In the genomic region with DNA sequence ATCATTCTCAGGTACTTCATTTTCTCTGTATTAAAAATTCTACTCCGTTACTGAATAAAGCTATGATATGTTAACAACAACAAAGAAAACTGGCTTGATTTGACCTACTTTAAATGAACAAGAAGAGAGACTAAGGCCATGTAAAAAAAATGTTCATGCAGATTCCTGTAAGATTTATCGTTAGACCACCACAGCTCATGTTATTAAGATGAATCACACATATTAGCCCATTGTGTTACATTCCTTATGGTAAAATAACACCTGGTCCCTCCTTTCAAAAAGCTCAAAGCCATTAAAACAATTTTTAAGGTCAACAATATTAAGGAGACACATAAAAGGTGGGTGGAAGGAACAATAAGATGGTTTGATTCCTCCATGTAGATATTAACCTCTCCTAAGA, we compare ENCODE assay signal across 32 cellular contexts. TPM values are rescaled to one million over a fixed set of nuclear protein-coding genes. Genes with fewer than 3 reads are reported as not detected.
DNase-seq lines count a peak whose midpoint lies in the region; ATAC-seq and TF ChIP-seq lines count a peak whose summit lies in the region.
"Had no signal": no experiment of that assay in that cellular context is flagged by ENCODE, and none has a peak within 500 bp of the region (broad histone marks: within the 10 kb centered on the region; RNA-seq: fewer than 3 reads in every experiment).

No MANE protein-coding gene starts in this region.

- H3K27me3 ChIP-seq in testis, result no peaks in the 10 kb centered on the region
- H3K27me3 ChIP-seq: brain microvascular endothelial cell, hepatocyte, thyroid gland had no signal

- no peaks in the 10 kb centered on the region for H3K36me3 ChIP-seq in testis (ENCODE audit: low read depth, missing control alignments)
- H3K36me3 ChIP-seq: brain microvascular endothelial cell, HAP-1, left ventricle myocardium inferior, thyroid gland had no signal

- H3K4me3 ChIP-seq in AG10803 (ENCODE audit: low read length) (no peak overlapping the region), astrocyte of the spinal cord (ENCODE audit: low read depth, low read length) (no peak overlapping the region), testis (no peak overlapping the region)
- H3K4me3 ChIP-seq: HAP-1, hepatocyte, left ventricle myocardium inferior, skin epidermis, thyroid gland had no signal

- in situ Hi-C loops in astrocyte of the spinal cord (cut with HindIII; ENCODE audit: low sequenced_read_pairs), result no loop called here

- H3K27ac ChIP-seq in testis, result no peak overlapping the region
- H3K27ac ChIP-seq: brain microvascular endothelial cell, hepatocyte, left ventricle myocardium inferior, skin epidermis, thyroid gland had no signal

- no peaks in the 10 kb centered on the region for H3K9me3 ChIP-seq in testis
- H3K9me3 ChIP-seq: HAP-1, left ventricle myocardium inferior, thyroid gland had no signal

- DNase-seq in AG10803 (ENCODE audit: low read depth) (peak; percentile 19), LHCN-M2 (ENCODE audit: low read depth) (peak; percentile 54), astrocyte of the spinal cord (ENCODE audit: low read depth, low spot score) (peak; percentile 22), iris pigment epithelial cell (ENCODE audit: low read depth) (peak; percentile 67), testis (no peak), HT-29 (ENCODE audit: low spot score) (no peak), NCI-H446 treated with DMSO at 0.1 percent for 48 hours (lab: John Stamatoyannopoulos, UW) (no peak)
- DNase-seq: activated CD4-positive, alpha-beta T cell treated with anti-CD3 and anti-CD28 coated beads for 36 hours; activated gamma-delta T cell; brain microvascular endothelial cell; CD8-positive, alpha-beta T cell; effector CD8-positive, alpha-beta T cell; foreskin melanocyte; left ventricle myocardium inferior; naive thymus-derived CD8-positive, alpha-beta T cell; NCI-H1417 treated with DMSO at 0.1 percent for 48 hours; NCI-H2107; NCI-H446; PC-3; Right ventricle myocardium superior; stimulated activated naive CD8-positive, alpha-beta T cell treated with anti-CD3 and anti-CD28 coated beads, Interleukin-15, amount 100 ng/mL, for 72 hours; thyroid gland had no signal

- intact Hi-C loops in testis (cut with DNase I; ENCODE audit: low total_unique reads), result no loop called here

- no peak for TF ChIP-seq CTCF in AG10803 (conservative IDR thresholded peaks at IDR 0.05; ENCODE audit: low read length)
- no peak for TF ChIP-seq CTCF in astrocyte of the spinal cord (IDR thresholded peaks at IDR 0.05; ENCODE audit: low read depth, low read length)
- TF ChIP-seq CTCF in testis (IDR thresholded peaks at IDR 0.05), result no peak

- WGBS in testis, 2 donors, result 95% methylated on average over 2 of the region's 2 CpGs

- ATAC-seq in GM19328 (IDR thresholded peaks at IDR 0.05; ENCODE audit: unreplicated experiment), result no peak
- ATAC-seq: activated CD4-positive, alpha-beta T cell treated with anti-CD3 and anti-CD28 coated beads for 36 hours; CD8-positive, alpha-beta T cell; naive thymus-derived CD8-positive, alpha-beta T cell; PC-3; stimulated activated naive CD8-positive, alpha-beta T cell treated with anti-CD3 and anti-CD28 coated beads, Interleukin-15, amount 100 ng/mL, for 72 hours had no signal

- H3K4me1 ChIP-seq in testis, result peaks cover under 1% of the 10 kb centered on the region

- TF ChIP-seq POLR2A in testis (IDR thresholded peaks at IDR 0.05), result no peak

RNA-seq across cellular contexts. Expression of gene THOC7, which starts 6.3 kb away (rescaled TPM):
- total RNA-seq in LHCN-M2 (2014; rRNA removed) (64.6 and 67.8 TPM in 2 replicates), testis (10 to 100 TPM; 22.5 to 42.9 TPM)
- polyA plus RNA-seq in LHCN-M2 (2012), result 59.9 TPM
- 85.5 TPM for polyA plus RNA-seq in testis (ENCODE audit: insufficient read depth, low read depth, low replicate concordance)
- 25.6 and 26.1 TPM in 2 replicates for total RNA-seq in HT-29 (2014; rRNA removed; shearing (Covaris generic))

RNA-seq across cellular contexts. Expression of gene ATXN7, which starts 6.4 kb away (rescaled TPM):
- 7.8 and 10.4 TPM in 2 replicates for total RNA-seq in LHCN-M2 (2014; rRNA removed)
- polyA plus RNA-seq in LHCN-M2 (2012), result 3.7 TPM
- total RNA-seq in testis, result 10 to 100 TPM; 46.0 to 47.6 TPM
- 30.9 TPM for polyA plus RNA-seq in testis (ENCODE audit: insufficient read depth, low read depth, low replicate concordance)
- total RNA-seq in HT-29 (2014; rRNA removed; shearing (Covaris generic)), result 3.0 and 6.3 TPM in 2 replicates

RNA-seq across cellular contexts. Expression of gene C3orf49, which starts 38.2 kb away (rescaled TPM):
- total RNA-seq in LHCN-M2 (2014; rRNA removed) (not detected in 2 replicates), testis (under 1 TPM; 0.63 to 0.93 TPM)
- polyA plus RNA-seq in LHCN-M2 (2012), result not detected
- 0.66 TPM for polyA plus RNA-seq in testis (ENCODE audit: insufficient read depth, low read depth, low replicate concordance)
- total RNA-seq in HT-29 (2014; rRNA removed; shearing (Covaris generic)), result not detected in 2 replicates
- total RNA-seq: A172; activated CD4-positive, alpha-beta T cell treated with anti-CD3 and anti-CD28 coated beads for 36 hours; CD8-positive, alpha-beta T cell; hepatocyte; left ventricle myocardium inferior; mesothelial cell of epicardium; naive thymus-derived CD8-positive, alpha-beta T cell; omental fat pad; PC-3; pulmonary artery endothelial cell; Right ventricle myocardium superior; T-helper 2 cell treated with Interferon-gamma antibody and Interleukin-4, amounts not matched to agents 100 ng/mL and 5 ng/mL, for 36 hours; thyroid gland had no signal
- polyA plus RNA-seq: esophagus; naive thymus-derived CD8-positive, alpha-beta T cell had no signal

RNA-seq across cellular contexts. Expression of gene SCAANT1, which starts 54.9 kb away (rescaled TPM):
- total RNA-seq in LHCN-M2 (2014; rRNA removed), result not detected in 2 replicates
- polyA plus RNA-seq in LHCN-M2 (2012), result 0.55 TPM
- not detected for total RNA-seq in testis
- polyA plus RNA-seq in testis (ENCODE audit: insufficient read depth, low read depth, low replicate concordance), result 4.4 TPM
- not detected in 2 replicates for total RNA-seq in HT-29 (2014; rRNA removed; shearing (Covaris generic))
- total RNA-seq: A172; activated CD4-positive, alpha-beta T cell treated with anti-CD3 and anti-CD28 coated beads for 36 hours; CD8-positive, alpha-beta T cell; hepatocyte; left ventricle myocardium inferior; mesothelial cell of epicardium; omental fat pad; PC-3; pulmonary artery endothelial cell; Right ventricle myocardium superior; T-helper 2 cell treated with Interferon-gamma antibody and Interleukin-4, amounts not matched to agents 100 ng/mL and 5 ng/mL, for 36 hours; thyroid gland had no signal
- polyA plus RNA-seq: esophagus; naive thymus-derived CD8-positive, alpha-beta T cell had no signal

Comparison
In these comparisons a context has a peak if more than half of its experiments do, and no peak if none do; other contexts are left out.
1. DNase-seq: peak in AG10803 (single experiment), LHCN-M2 (single experiment), astrocyte of the spinal cord (single experiment) and iris pigment epithelial cell (single experiment); none in testis (single experiment), HT-29 (single experiment) and NCI-H446 treated with DMSO at 0.1 percent for 48 hours (single experiment).